Comparison of ENCODE assay signal across 8 cellular contexts in the genomic region with DNA sequence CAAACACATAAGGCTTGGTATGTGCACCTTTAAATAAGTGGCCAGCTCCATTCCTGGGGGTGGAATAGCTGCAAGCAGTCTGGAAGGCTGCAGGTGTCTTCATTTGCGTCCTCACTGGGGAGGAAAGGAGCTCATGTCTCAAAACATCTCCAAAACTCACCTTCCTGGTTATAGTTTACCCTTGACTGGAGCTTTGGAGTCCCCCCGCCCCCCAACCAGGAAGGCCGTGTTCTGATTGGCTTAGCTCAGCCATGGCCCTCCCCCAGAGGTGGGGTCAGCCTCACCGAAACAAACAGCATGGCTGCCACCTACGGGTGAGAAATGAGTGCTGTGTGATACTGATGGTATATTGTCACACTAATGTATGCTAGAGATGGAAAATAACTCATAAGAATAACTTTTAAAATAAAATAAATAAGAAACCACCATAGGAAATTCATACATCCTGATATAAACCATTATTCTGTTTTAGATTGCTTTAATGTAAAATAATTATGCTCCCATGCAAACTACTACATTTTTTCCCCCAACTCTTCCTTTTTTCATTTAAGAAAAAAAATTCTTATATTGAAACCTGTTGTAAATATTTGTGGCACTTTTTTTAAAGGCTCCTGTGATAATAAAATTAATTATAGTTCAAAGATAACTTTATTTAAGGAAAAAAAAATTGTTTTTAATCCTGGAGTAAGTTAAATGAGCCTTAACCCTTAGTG.
DNase-seq lines count a peak whose midpoint lies in the region; ATAC-seq lines count a peak whose summit lies in the region.

No MANE protein-coding gene starts in this region.

- H3K27me3 Mint-ChIP-seq in activated T-cell treated with anti-CD3 and anti-CD28 coated beads, Interleukin-2, amount 50 U/mL, for 72 hours (ENCODE audit: low read depth) = no peaks in the 10 kb centered on the region

- H3K27ac Mint-ChIP-seq in activated T-cell treated with anti-CD3 and anti-CD28 coated beads, Interleukin-2, amount 50 U/mL, for 72 hours = no peak overlapping the region
- H3K27ac Mint-ChIP-seq in stimulated activated effector memory CD8-positive, alpha-beta T cell treated with anti-CD3 and anti-CD28 coated beads, Interleukin-12 subunit alpha, Interleukin-12 subunit beta, amount 100 ng/mL, for 72 hours = no peak overlapping the region

- H3K36me3 Mint-ChIP-seq in activated T-cell treated with anti-CD3 and anti-CD28 coated beads, Interleukin-2, amount 50 U/mL, for 72 hours (ENCODE audit: insufficient read depth in 2 of 2) = no peaks in the 10 kb centered on the region
- H3K36me3 Mint-ChIP-seq in stimulated activated effector memory CD8-positive, alpha-beta T cell treated with anti-CD3 and anti-CD28 coated beads, Interleukin-12 subunit alpha, Interleukin-12 subunit beta, amount 100 ng/mL, for 72 hours = no peaks in the 10 kb centered on the region

- no peak overlapping the region for H3K4me3 Mint-ChIP-seq in activated T-cell treated with anti-CD3 and anti-CD28 coated beads, Interleukin-2, amount 50 U/mL, for 72 hours
- H3K4me3 Mint-ChIP-seq in stimulated activated effector memory CD8-positive, alpha-beta T cell treated with anti-CD3 and anti-CD28 coated beads, Interleukin-12 subunit alpha, Interleukin-12 subunit beta, amount 100 ng/mL, for 72 hours = no peak overlapping the region

- DNase-seq in DMS53 (lab: John Stamatoyannopoulos, UW) = peak; percentile 95
- DNase-seq in NCI-H446 (lab: John Stamatoyannopoulos, UW) = peak; percentile 26 to 76
- DNase-seq in activated T-cell treated with anti-CD3 and anti-CD28 coated beads, Interleukin-2, amount 50 U/mL, for 72 hours = peak; percentile 31 to 53
- DNase-seq in iPS-NIHi7 (ENCODE audit: extremely low spot score) = peak; percentile 94
- DNase-seq in stimulated activated effector memory CD8-positive, alpha-beta T cell treated with anti-CD3 and anti-CD28 coated beads, Interleukin-12 subunit alpha, Interleukin-12 subunit beta, amount 100 ng/mL, for 72 hours (ENCODE audit: low spot score in 2 of 2) = peak; percentile 5 to 62
- no peak for DNase-seq in activated CD4-positive, CD25-positive, alpha-beta regulatory T cell (lab: John Stamatoyannopoulos, UW)

- no peaks in the 10 kb centered on the region for H3K9me3 Mint-ChIP-seq in activated T-cell treated with anti-CD3 and anti-CD28 coated beads, Interleukin-2, amount 50 U/mL, for 72 hours
- H3K9me3 Mint-ChIP-seq in stimulated activated effector memory CD8-positive, alpha-beta T cell treated with anti-CD3 and anti-CD28 coated beads, Interleukin-12 subunit alpha, Interleukin-12 subunit beta, amount 100 ng/mL, for 72 hours = no peaks in the 10 kb centered on the region

- no peaks in the 10 kb centered on the region for H3K4me1 Mint-ChIP-seq in activated T-cell treated with anti-CD3 and anti-CD28 coated beads, Interleukin-2, amount 50 U/mL, for 72 hours (ENCODE audit: low read depth)
- no peaks in the 10 kb centered on the region for H3K4me1 Mint-ChIP-seq in stimulated activated effector memory CD8-positive, alpha-beta T cell treated with anti-CD3 and anti-CD28 coated beads, Interleukin-12 subunit alpha, Interleukin-12 subunit beta, amount 100 ng/mL, for 72 hours

- peak; percentile 98 for ATAC-seq in GM19035 (IDR thresholded peaks at IDR 0.05; ENCODE audit: unreplicated experiment)
- ATAC-seq in HG03135 (IDR thresholded peaks at IDR 0.05; ENCODE audit: unreplicated experiment) = peak; percentile 98
- peak; percentile 75 to 90 for ATAC-seq in activated T-cell treated with anti-CD3 and anti-CD28 coated beads, Interleukin-2, amount 50 U/mL, for 72 hours (replicated peaks in 1 of 2)
- ATAC-seq in stimulated activated effector memory CD8-positive, alpha-beta T cell treated with anti-CD3 and anti-CD28 coated beads, Interleukin-12 subunit alpha, Interleukin-12 subunit beta, amount 100 ng/mL, for 72 hours = peak; percentile 93

Comparison
In these comparisons a context has a peak if more than half of its experiments do, and no peak if none do; other contexts are left out.
1. DNase-seq: peak in DMS53 (single experiment), NCI-H446 (2 of 2), activated T-cell treated with anti-CD3 and anti-CD28 coated beads, Interleukin-2, amount 50 U/mL, for 72 hours (2 of 2), iPS-NIHi7 (single experiment) and stimulated activated effector memory CD8-positive, alpha-beta T cell treated with anti-CD3 and anti-CD28 coated beads, Interleukin-12 subunit alpha, Interleukin-12 subunit beta, amount 100 ng/mL, for 72 hours (2 of 2); none in activated CD4-positive, CD25-positive, alpha-beta regulatory T cell (0 of 4).
2. Peak in every context shown above with its lines, with median percentiles within 50 percentile points of each other: ATAC-seq.